ENCODE assay signal across 8 cellular contexts in genomic region chr10:103758294-103758681, GRCh38.
A peak's percentile ranks its signal among the peaks of the same experiment; 100 is the strongest.
DNase-seq lines count a peak whose midpoint lies in the region; ATAC-seq, FAIRE-seq and TF ChIP-seq lines count a peak whose summit lies in the region.

No MANE protein-coding gene starts in this region.

- FAIRE-seq in H54 (lab: Jason Lieb, UNC) = no peak

- H3K9me3 ChIP-seq in left ventricle myocardium inferior (replicated peaks) (no peaks in the 10 kb centered on the region), subcutaneous abdominal adipose tissue (ENCODE audit: control insufficient read depth in 5 of 5, low read length in 5 of 5) (no peaks in the 10 kb centered on the region)

- H3K4me1 ChIP-seq in left ventricle myocardium inferior (peaks cover 79% of the 10 kb centered on the region), subcutaneous abdominal adipose tissue (ENCODE audit: control insufficient read depth in 5 of 5, insufficient read depth in 5 of 5, low read length in 5 of 5) (peaks cover 11 to 66% (median 53%) of the 10 kb centered on the region in 5 donors)

- peak overlapping the region; percentile 80 for H3K27ac Mint-ChIP-seq in T-helper 2 cell treated with Interferon-gamma antibody and Interleukin-4, amounts not matched to agents 5 μg/mL and 100 μg/mL, for 36 hours
- H3K27ac Mint-ChIP-seq in activated CD8-positive, alpha-beta T cell treated with anti-CD3 and anti-CD28 coated beads, Interleukin-2, amount 10 ng/mL, durations not matched to agents 7 days and 5 days = peak overlapping the region; percentile 66
- H3K27ac Mint-ChIP-seq in nephron progenitor cell = no peak overlapping the region

- ATAC-seq in activated CD8-positive, alpha-beta T cell treated with anti-CD3 and anti-CD28 coated beads, Interleukin-2, amount 10 ng/mL, durations not matched to agents 7 days and 5 days = no peak

- H3K27me3 Mint-ChIP-seq in T-helper 2 cell treated with Interferon-gamma antibody and Interleukin-4, amounts not matched to agents 5 μg/mL and 100 μg/mL, for 36 hours (ENCODE audit: low read depth) = peaks cover 12% of the 10 kb centered on the region
- peaks cover 25% of the 10 kb centered on the region for H3K27me3 Mint-ChIP-seq in activated CD8-positive, alpha-beta T cell treated with anti-CD3 and anti-CD28 coated beads, Interleukin-2, amount 10 ng/mL, durations not matched to agents 7 days and 5 days (ENCODE audit: low read depth)
- peaks cover 7% of the 10 kb centered on the region for H3K27me3 Mint-ChIP-seq in nephron progenitor cell (ENCODE audit: low read depth, poor library complexity)

- H3K36me3 Mint-ChIP-seq in T-helper 2 cell treated with Interferon-gamma antibody and Interleukin-4, amounts not matched to agents 5 μg/mL and 100 μg/mL, for 36 hours (ENCODE audit: low read depth) = peaks cover 2% of the 10 kb centered on the region
- H3K36me3 Mint-ChIP-seq in activated CD8-positive, alpha-beta T cell treated with anti-CD3 and anti-CD28 coated beads, Interleukin-2, amount 10 ng/mL, durations not matched to agents 7 days and 5 days (ENCODE audit: low read depth) = no peaks in the 10 kb centered on the region
- no peaks in the 10 kb centered on the region for H3K36me3 Mint-ChIP-seq in nephron progenitor cell (ENCODE audit: low read depth)

- H3K4me3 ChIP-seq in left ventricle myocardium inferior (no peak overlapping the region), subcutaneous abdominal adipose tissue (ENCODE audit: low read depth in 1 of 5, low read length in 5 of 5) (no peak overlapping the region)

- H3K9me3 Mint-ChIP-seq in T-helper 2 cell treated with Interferon-gamma antibody and Interleukin-4, amounts not matched to agents 5 μg/mL and 100 μg/mL, for 36 hours = no peaks in the 10 kb centered on the region
- no peaks in the 10 kb centered on the region for H3K9me3 Mint-ChIP-seq in activated CD8-positive, alpha-beta T cell treated with anti-CD3 and anti-CD28 coated beads, Interleukin-2, amount 10 ng/mL, durations not matched to agents 7 days and 5 days (ENCODE audit: insufficient read depth)
- no peaks in the 10 kb centered on the region for H3K9me3 Mint-ChIP-seq in nephron progenitor cell

- H3K9ac ChIP-seq in subcutaneous abdominal adipose tissue (ENCODE audit: low read length in 5 of 5) = no peak overlapping the region

- TF ChIP-seq CTCF in left ventricle myocardium inferior (IDR thresholded peaks at IDR 0.05; ENCODE audit: borderline replicate concordance) (no peak), nephron progenitor cell (IDR thresholded peaks at IDR 0.05) (no peak)

- no peak for DNase-seq in T-helper 2 cell treated with Interferon-gamma antibody and Interleukin-4, amounts not matched to agents 5 μg/mL and 100 μg/mL, for 36 hours (ENCODE audit: low spot score)
- DNase-seq in T-helper 2 cell = no peak
- DNase-seq in activated CD8-positive, alpha-beta T cell treated with anti-CD3 and anti-CD28 coated beads, Interleukin-2, amount 10 ng/mL, durations not matched to agents 7 days and 5 days = no peak
- no peak for DNase-seq in left ventricle myocardium inferior
- DNase-seq in NCI-H1417 (lab: John Stamatoyannopoulos, UW) = no peak
- DNase-seq in nephron progenitor cell = no peak
- DNase-seq in H54 (ENCODE audit: insufficient read length, low spot score) = no peak

- peak overlapping the region; percentile 95 for H3K27ac ChIP-seq in left ventricle myocardium inferior (replicated peaks)
- peak overlapping the region; percentile 69 for H3K27ac ChIP-seq in subcutaneous abdominal adipose tissue (ENCODE audit: low read depth, low read length)

- H3K36me3 ChIP-seq in left ventricle myocardium inferior (no peaks in the 10 kb centered on the region), subcutaneous abdominal adipose tissue (ENCODE audit: control insufficient read depth in 5 of 5, insufficient read depth in 5 of 5, low read length in 5 of 5) (no peaks in the 10 kb centered on the region)

- POLR2A ChIA-PET in activated CD8-positive, alpha-beta T cell treated with anti-CD3 and anti-CD28 coated beads, Interleukin-2, amount 10 ng/mL, durations not matched to agents 7 days and 5 days (lab: Charles Lee) = interaction anchor here (0.5 to 1.0 kb wide), 2 partner anchors 17 to 116 kb away, joined by 3 read pairs; no protein-coding TSS in a partner anchor

- no peaks in the 10 kb centered on the region for H3K27me3 ChIP-seq in left ventricle myocardium inferior (ENCODE audit: low read depth)
- H3K27me3 ChIP-seq in subcutaneous abdominal adipose tissue (ENCODE audit: control insufficient read depth in 5 of 5, insufficient read depth in 4 of 5, low read length in 5 of 5) = no peaks in the 10 kb centered on the region

- H3K4me1 Mint-ChIP-seq in T-helper 2 cell treated with Interferon-gamma antibody and Interleukin-4, amounts not matched to agents 5 μg/mL and 100 μg/mL, for 36 hours (ENCODE audit: low read depth) = peaks cover 58% of the 10 kb centered on the region
- H3K4me1 Mint-ChIP-seq in activated CD8-positive, alpha-beta T cell treated with anti-CD3 and anti-CD28 coated beads, Interleukin-2, amount 10 ng/mL, durations not matched to agents 7 days and 5 days (ENCODE audit: low read depth) = peaks cover 43% of the 10 kb centered on the region
- peaks cover 59% of the 10 kb centered on the region for H3K4me1 Mint-ChIP-seq in nephron progenitor cell

- CTCF ChIA-PET in activated CD8-positive, alpha-beta T cell treated with anti-CD3 and anti-CD28 coated beads, Interleukin-2, amount 10 ng/mL, durations not matched to agents 7 days and 5 days (lab: Charles Lee) = interaction anchor here (0.8 to 2.8 kb wide), 6 partner anchors 9 to 46 kb away, joined by 3 to 14 read pairs (median 4); no protein-coding TSS in a partner anchor

- intact Hi-C loops in left ventricle myocardium inferior (cut with micrococcal nuclease) = no loop called here

- no peak for TF ChIP-seq POLR2A in H54 (IDR thresholded peaks at IDR 0.05; ENCODE audit: low read depth, low read length)

- H3K4me3 Mint-ChIP-seq in T-helper 2 cell treated with Interferon-gamma antibody and Interleukin-4, amounts not matched to agents 5 μg/mL and 100 μg/mL, for 36 hours = peak overlapping the region; percentile 74
- no peak overlapping the region for H3K4me3 Mint-ChIP-seq in activated CD8-positive, alpha-beta T cell treated with anti-CD3 and anti-CD28 coated beads, Interleukin-2, amount 10 ng/mL, durations not matched to agents 7 days and 5 days
- H3K4me3 Mint-ChIP-seq in nephron progenitor cell = no peak overlapping the region
